In genomic region chr11:60762851-60763691, GRCh38 we compare ENCODE assay signal across 8 cellular contexts. TPM values are rescaled to one million over a fixed set of nuclear protein-coding genes. Genes with fewer than 3 reads are reported as not detected.
DNase-seq lines count a peak whose midpoint lies in the region; ATAC-seq and TF ChIP-seq lines count a peak whose summit lies in the region.

No MANE protein-coding gene starts in this region.

- H3K9me3 ChIP-seq in Caco-2: no peaks in the 10 kb centered on the region
- H3K9me3 ChIP-seq in OCI-LY7 (ENCODE audit: low read length): no peaks in the 10 kb centered on the region
- no peaks in the 10 kb centered on the region for H3K9me3 ChIP-seq in adrenal gland (replicated peaks in 1 of 3)

- no CpG with 5 or more reads among the region's 11 CpGs for WGBS in mesendoderm (ENCODE audit: extremely low coverage, insufficient coverage, low lambda C conversion rate)
- 71 to 80% (median 75%) methylated on average over 10 to 11 of the region's 11 CpGs for WGBS in adrenal gland, 4 donors

- H3K9me3 Mint-ChIP-seq in Caco-2 (ENCODE audit: unreplicated experiment) (no peaks in the 10 kb centered on the region), natural killer cell (no peaks in the 10 kb centered on the region)

- no peak overlapping the region for H2AK5ac ChIP-seq in mesendoderm (ENCODE audit: low read length)

- H3K27ac ChIP-seq in OCI-LY7 (ENCODE audit: low read depth, low read length, poor library complexity, severe bottlenecking) (no peak overlapping the region), mesendoderm (ENCODE audit: low read depth, low read length) (no peak overlapping the region), adrenal gland (no peak overlapping the region)

- H3K4me3 ChIP-seq in Caco-2 (ENCODE audit: low read depth, low read length) (no peak overlapping the region), OCI-LY7 (ENCODE audit: low read depth, low read length, poor library complexity, severe bottlenecking) (no peak overlapping the region), mesendoderm (ENCODE audit: low read length) (no peak overlapping the region), adrenal gland (no peak overlapping the region)

- no peak overlapping the region for H4K8ac ChIP-seq in mesendoderm (ENCODE audit: low read depth, low read length)

- H3K36me3 Mint-ChIP-seq in Caco-2 (ENCODE audit: insufficient read depth, unreplicated experiment) (peaks cover 5% of the 10 kb centered on the region), natural killer cell (no peaks in the 10 kb centered on the region)

- POLR2A ChIA-PET in Caco-2 (lab: Charles Lee): no interaction called here
- POLR2A ChIA-PET in OCI-LY7 (lab: Charles Lee): interaction anchor here (0.6 to 0.7 kb wide), 2 partner anchors 156 to 1266 kb away, joined by 3 read pairs; no protein-coding TSS in a partner anchor

- H3K4me1 Mint-ChIP-seq in Caco-2 (ENCODE audit: low read depth, unreplicated experiment) (peaks cover 19% of the 10 kb centered on the region), natural killer cell (no peaks in the 10 kb centered on the region)

- no peak overlapping the region for H2BK5ac ChIP-seq in mesendoderm (ENCODE audit: low read length)

- no peak overlapping the region for H3K23ac ChIP-seq in mesendoderm (ENCODE audit: low read length)

- intact Hi-C loops in Caco-2 (cut with micrococcal nuclease; ENCODE audit: unreplicated experiment) (loop anchor here (1.0 kb wide), 2 partner anchors 52 to 62 kb away; no protein-coding TSS in a partner anchor), OCI-LY7 (cut with micrococcal nuclease; ENCODE audit: unreplicated experiment) (no loop called here), natural killer cell (cut with micrococcal nuclease) (no loop called here), adrenal gland (cut with DNase I) (no loop called here)

- no peak overlapping the region for H3K18ac ChIP-seq in mesendoderm (ENCODE audit: low read length)

- H3K27ac Mint-ChIP-seq in Caco-2 (ENCODE audit: unreplicated experiment) (no peak overlapping the region), natural killer cell (no peak overlapping the region)

- no peak overlapping the region for H2AFZ ChIP-seq in OCI-LY7 (ENCODE audit: low read length)

- no peaks in the 10 kb centered on the region for H3K27me3 ChIP-seq in Caco-2 (replicated peaks; ENCODE audit: control insufficient read depth, insufficient read depth, low read length)
- H3K27me3 ChIP-seq in mesendoderm (ENCODE audit: insufficient read depth, low read length, poor library complexity): no peaks in the 10 kb centered on the region
- peaks cover 23% of the 10 kb centered on the region for H3K27me3 ChIP-seq in adrenal gland

- BruUV-seq in Caco-2 (replicated peaks; lab: Mats Ljungman, UMichigan): no TSS peak
- BruUV-seq in OCI-LY7 (replicated peaks; lab: Mats Ljungman, UMichigan): no TSS peak

- no peaks in the 10 kb centered on the region for H3K9me2 ChIP-seq in OCI-LY7 (ENCODE audit: insufficient read depth, low read length)

- ATAC-seq in GM18909 (IDR thresholded peaks at IDR 0.05; ENCODE audit: poor library complexity, unreplicated experiment) (peak; percentile 72), HG03045 (IDR thresholded peaks at IDR 0.05; ENCODE audit: unreplicated experiment) (peak; percentile 58), natural killer cell (no peak)

- H3K4me3 Mint-ChIP-seq in Caco-2 (ENCODE audit: unreplicated experiment) (no peak overlapping the region), natural killer cell (no peak overlapping the region)

- peak; percentile 47 to 52 for TF ChIP-seq CTCF in Caco-2 (IDR thresholded peaks at IDR 0.05; ENCODE audit: insufficient read depth in 1 of 2, low read depth in 1 of 2, low read length in 1 of 2, severe bottlenecking in 1 of 2, unreplicated experiment in 1 of 2)
- TF ChIP-seq CTCF in OCI-LY7 (conservative IDR thresholded peaks at IDR 0.05; ENCODE audit: low read length): peak; percentile 72
- TF ChIP-seq CTCF in natural killer cell (IDR thresholded peaks at IDR 0.05): no peak
- TF ChIP-seq CTCF in adrenal gland (IDR thresholded peaks at IDR 0.05): peak in 1 of 6 experiments; percentile 21

- no peak overlapping the region for H2BK120ac ChIP-seq in mesendoderm (ENCODE audit: low read depth, low read length)

- H3K56ac ChIP-seq in mesendoderm (ENCODE audit: low read length): no peak overlapping the region

- no peak overlapping the region for H3K9ac ChIP-seq in mesendoderm (ENCODE audit: low read length)

- peaks cover 18% of the 10 kb centered on the region for H3K4me1 ChIP-seq in Caco-2
- no peaks in the 10 kb centered on the region for H3K4me1 ChIP-seq in OCI-LY7 (ENCODE audit: insufficient read depth, low read length, poor library complexity, severe bottlenecking)
- H3K4me1 ChIP-seq in mesendoderm (ENCODE audit: control insufficient read depth, low read depth, low read length): no peaks in the 10 kb centered on the region
- H3K4me1 ChIP-seq in adrenal gland (replicated peaks in 1 of 2): no peaks in the 10 kb centered on the region

- H3K36me3 ChIP-seq in Caco-2 (ENCODE audit: control insufficient read depth, insufficient read depth, low read length) (no peaks in the 10 kb centered on the region), OCI-LY7 (ENCODE audit: insufficient read depth, low read length) (no peaks in the 10 kb centered on the region), mesendoderm (ENCODE audit: control insufficient read depth, insufficient read depth, low read length) (no peaks in the 10 kb centered on the region), adrenal gland (replicated peaks in 1 of 2) (no peaks in the 10 kb centered on the region)

- H2BK15ac ChIP-seq in mesendoderm (replicated peaks; ENCODE audit: low read depth): no peak overlapping the region

- TF ChIP-seq POLR2A in adrenal gland (IDR thresholded peaks at IDR 0.05): no peak

- no peak overlapping the region for H3K4me2 ChIP-seq in OCI-LY7 (ENCODE audit: low read length)
- no peak overlapping the region for H3K4me2 ChIP-seq in mesendoderm (ENCODE audit: low read length)

- no peak overlapping the region for H3K4ac ChIP-seq in mesendoderm (ENCODE audit: low read depth, low read length)

- H3K79me2 ChIP-seq in OCI-LY7 (ENCODE audit: insufficient read depth, low read depth, low read length) (no peaks in the 10 kb centered on the region), mesendoderm (ENCODE audit: control insufficient read depth, insufficient read depth, low read length) (no peaks in the 10 kb centered on the region)

- no peak overlapping the region for H4K5ac ChIP-seq in mesendoderm (ENCODE audit: low read length)

- DNase-seq in Caco-2 (peak in 1 of 2 experiments; percentile 44), OCI-LY7 (ENCODE audit: low spot score) (peak; percentile 39), mesendoderm (peak; percentile 71), natural killer cell (no peak), NCI-H1694 treated with DMSO at 0.1 percent for 48 hours (lab: John Stamatoyannopoulos, UW) (no peak), adrenal gland (no peak)

- CTCF ChIA-PET in Caco-2 (lab: Charles Lee): interaction anchor here (0.5 to 2.6 kb wide), 14 partner anchors 10 to 433 kb away, joined by 3 to 25 read pairs (median 6); partner anchors contain the start of genes MS4A10 and MS4A8
- CTCF ChIA-PET in OCI-LY7 (lab: Charles Lee; ENCODE audit: unreplicated experiment): interaction anchor here (0.7 to 2.1 kb wide), 4 partner anchors 9 to 23 kb away, joined by 3 to 5 read pairs (median 4); no protein-coding TSS in a partner anchor

- H4K20me1 ChIP-seq in OCI-LY7 (ENCODE audit: insufficient read depth, low read length): no peaks in the 10 kb centered on the region

- H3K79me1 ChIP-seq in mesendoderm (ENCODE audit: low read length): no peaks in the 10 kb centered on the region

- H3K27me3 Mint-ChIP-seq in Caco-2 (ENCODE audit: insufficient read depth, unreplicated experiment) (no peaks in the 10 kb centered on the region), natural killer cell (ENCODE audit: low read depth in 2 of 2) (peaks cover 22 to 30% of the 10 kb centered on the region in 2 donors)

RNA-seq across cellular contexts. Expression of gene MS4A15, which starts 6.4 kb away (rescaled TPM):
- total RNA-seq in Caco-2 (2022) (not detected in 2 replicates), OCI-LY7 (2022) (not detected in 2 replicates), natural killer cell (not detected), adrenal gland (under 1 TPM in 1 of 8 donors, not detected in 7; 0.25 TPM)
- not detected in 2 replicates for total RNA-seq in OCI-LY7 (2014; rRNA removed; shearing (Covaris generic))
- 0.22 TPM for polyA plus RNA-seq in mesendoderm (2013, experiment 1 of 2)
- 0.20 TPM for polyA plus RNA-seq in mesendoderm (2013, experiment 2 of 2)
- polyA plus RNA-seq in adrenal gland: under 1 TPM in 2 of 3 donors, not detected in 1; 0.07 to 0.22 TPM

RNA-seq across cellular contexts. Expression of gene MS4A10, which starts 22.1 kb away (rescaled TPM):
- total RNA-seq in Caco-2 (2022) (0.14 TPM in 1 of 2 replicates, not detected in the other), OCI-LY7 (2022) (not detected in 2 replicates), natural killer cell (not detected), adrenal gland (not detected)
- total RNA-seq in OCI-LY7 (2014; rRNA removed; shearing (Covaris generic)): not detected in 2 replicates
- not detected for polyA plus RNA-seq in mesendoderm (2013, experiment 1 of 2)
- not detected for polyA plus RNA-seq in mesendoderm (2013, experiment 2 of 2)
- not detected for polyA plus RNA-seq in adrenal gland

RNA-seq across cellular contexts. Expression of gene MS4A18, which starts 38.6 kb away (rescaled TPM):
- total RNA-seq in Caco-2 (2022) (not detected in 2 replicates), OCI-LY7 (2022) (not detected in 2 replicates), natural killer cell (not detected), adrenal gland (not detected)
- not detected in 2 replicates for total RNA-seq in OCI-LY7 (2014; rRNA removed; shearing (Covaris generic))
- polyA plus RNA-seq in mesendoderm (2013, experiment 1 of 2): not detected
- not detected for polyA plus RNA-seq in mesendoderm (2013, experiment 2 of 2)
- not detected for polyA plus RNA-seq in adrenal gland

Comparison
In these comparisons a context has a peak if more than half of its experiments do, and no peak if none do; other contexts are left out.
1. DNase-seq: peak in OCI-LY7 (single experiment) and mesendoderm (single experiment); none in natural killer cell (single experiment), NCI-H1694 treated with DMSO at 0.1 percent for 48 hours (single experiment) and adrenal gland (0 of 7).
2. ATAC-seq: peak in GM18909 (single experiment) and HG03045 (single experiment); none in natural killer cell (0 of 3).